In the genomic region with DNA sequence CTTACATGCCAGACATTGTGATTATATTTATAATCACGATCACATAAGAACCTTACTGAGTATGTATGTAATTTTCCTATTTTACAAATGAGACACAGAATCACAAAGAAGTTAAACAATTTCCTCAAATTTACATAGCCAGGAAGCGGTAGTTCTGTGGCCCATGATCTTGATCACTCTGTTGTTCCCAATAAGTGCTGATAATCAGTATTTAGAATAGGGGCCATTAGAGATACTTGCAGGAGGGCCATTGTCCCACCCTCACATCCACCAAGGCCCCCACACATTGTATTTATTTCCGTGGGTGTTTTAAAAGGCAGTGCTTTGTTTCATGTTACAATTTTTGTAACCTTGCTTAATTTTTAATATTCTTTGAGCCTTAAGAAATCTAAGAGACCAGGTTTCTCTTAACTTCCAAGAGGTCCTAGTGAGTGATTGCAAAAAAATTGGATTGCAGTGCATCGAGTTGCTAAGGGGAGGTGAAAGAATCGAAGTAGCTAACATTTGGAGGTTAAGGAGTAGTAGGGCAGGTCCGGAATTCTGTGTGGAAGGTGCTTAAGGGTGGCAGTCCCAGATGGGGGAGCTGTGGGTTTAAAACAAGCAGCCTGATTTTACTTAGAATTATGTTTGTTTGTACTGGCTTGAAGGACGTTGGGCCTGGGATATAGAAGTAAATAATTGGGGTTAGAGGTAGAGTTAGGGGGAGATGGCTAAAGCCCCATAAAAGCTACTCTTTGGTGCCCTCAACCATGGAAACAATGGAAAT, we compare ENCODE assay signal across 15 cellular contexts.
A peak's percentile ranks its signal among the peaks of the same experiment; 100 is the strongest.
DNase-seq lines count a peak whose midpoint lies in the region; ATAC-seq and TF ChIP-seq lines count a peak whose summit lies in the region.
"Had no signal": no experiment of that assay in that cellular context is flagged by ENCODE, and none has a peak within 500 bp of the region (broad histone marks: within the 10 kb centered on the region; RNA-seq: fewer than 3 reads in every experiment).

No MANE protein-coding gene starts in this region.

- H3K4me1 Mint-ChIP-seq in H9: peaks cover 61 to 63% of the 10 kb centered on the region in 2 experiments
- H3K4me1 Mint-ChIP-seq in stimulated activated naive CD8-positive, alpha-beta T cell treated with anti-CD3 and anti-CD28 coated beads, Interleukin-15, amount 100 ng/mL, for 72 hours: peaks cover 8% of the 10 kb centered on the region

- H2AK5ac ChIP-seq in H9 (ENCODE audit: insufficient read length, low read length): no peak overlapping the region

- H3K9me3 Mint-ChIP-seq in H9: no peaks in the 10 kb centered on the region
- H3K9me3 Mint-ChIP-seq in stimulated activated naive CD8-positive, alpha-beta T cell treated with anti-CD3 and anti-CD28 coated beads, Interleukin-15, amount 100 ng/mL, for 72 hours: peaks cover 0 to 8% of the 10 kb centered on the region in 2 donors

- no peak overlapping the region for H3K14ac ChIP-seq in H9 (ENCODE audit: insufficient read depth, low read length)

- peak overlapping the region; percentile 57 for H2BK5ac ChIP-seq in H9 (ENCODE audit: insufficient read length, low read length)

- peak overlapping the region; percentile 43 for H2BK12ac ChIP-seq in H9 (ENCODE audit: insufficient read length, low read depth, low read length)

- H3K36me3 Mint-ChIP-seq in H9 (ENCODE audit: insufficient read depth in 1 of 3, low read depth in 3 of 3): no peaks in the 10 kb centered on the region

- H3K23me2 ChIP-seq in H9 (ENCODE audit: insufficient read length, low read depth, low read length, poor library complexity, severe bottlenecking): no peaks in the 10 kb centered on the region

- H4K5ac ChIP-seq in H9 (ENCODE audit: insufficient read length, low read depth, low read length): no peak overlapping the region

- H2BK15ac ChIP-seq in H9 (ENCODE audit: low read depth, low read length): no peak overlapping the region

- no peak overlapping the region for H2BK120ac ChIP-seq in H9 (ENCODE audit: low read depth, low read length, poor library complexity, severe bottlenecking)

- H3T11ph ChIP-seq in H9 (ENCODE audit: low read length): no peak overlapping the region

- no peak overlapping the region for H4K91ac ChIP-seq in H9 (ENCODE audit: insufficient read length, low read depth, low read length)

- no peak overlapping the region for H2AFZ ChIP-seq in H9 (ENCODE audit: low read length)

- no peak overlapping the region for H3K18ac ChIP-seq in H9 (ENCODE audit: insufficient read length, low read depth, low read length)

- H3K27me3 ChIP-seq in H9 (ENCODE audit: insufficient read depth, low read length): no peaks in the 10 kb centered on the region
- H3K27me3 ChIP-seq in RWPE2 (ENCODE audit: insufficient read depth, poor library complexity, severe bottlenecking): no peaks in the 10 kb centered on the region

- H3K4me1 ChIP-seq in H9 (ENCODE audit: insufficient read depth, low read length) (peaks cover 13% of the 10 kb centered on the region), RWPE2 (ENCODE audit: insufficient read depth, poor library complexity, severe bottlenecking) (peaks cover 31% of the 10 kb centered on the region)

- peak; percentile 50 for DNase-seq in H9
- no peak for DNase-seq in RWPE2 (ENCODE audit: low spot score)
- DNase-seq in fibroblast of the aortic adventitia (ENCODE audit: low read depth): peak; percentile 52
- no peak for DNase-seq in activated T-cell treated with anti-CD3 and anti-CD28 coated beads for 4 hours
- no peak for DNase-seq in stimulated activated naive CD8-positive, alpha-beta T cell treated with anti-CD3 and anti-CD28 coated beads, Interleukin-15, amount 100 ng/mL, for 72 hours
- DNase-seq: activated CD4-positive, alpha-beta T cell treated with anti-CD3 and anti-CD28 coated beads for 1 hour; activated effector memory CD4-positive, alpha-beta T cell treated with Interleukin-2 at 50 U/mL for 16 hours; cortex of kidney; NCI-H2081 treated with DMSO at 0.1 percent for 48 hours; Right ventricle myocardium superior; stimulated activated CD4-positive, alpha-beta T cell treated with anti-CD3 and anti-CD28 coated beads, Interleukin-12 subunit alpha, Interleukin-12 subunit beta, amount 100 ng/mL, for 4 hours; stimulated activated CD8-positive, alpha-beta memory T cell treated with anti-CD3 and anti-CD28 coated beads, Interleukin-4, amount 100 ng/mL, for 48 hours had no signal

- no peak overlapping the region for H4K8ac ChIP-seq in H9 (replicated peaks; ENCODE audit: insufficient read length, low read depth, low read length)

- H3K27ac ChIP-seq in 22Rv1 (no peak overlapping the region), H9 (ENCODE audit: insufficient read length, low read depth, low read length) (peak overlapping the region; percentile 88), RWPE2 (ENCODE audit: poor library complexity, severe bottlenecking) (no peak overlapping the region)

- H3K79me1 ChIP-seq in H9 (ENCODE audit: insufficient read depth, low read depth, low read length, poor library complexity, severe bottlenecking): no peaks in the 10 kb centered on the region

- H3K4ac ChIP-seq in H9 (ENCODE audit: low read depth, low read length): no peak overlapping the region

- no peaks in the 10 kb centered on the region for H3K36me3 ChIP-seq in RWPE2 (ENCODE audit: low read depth)

- H3K56ac ChIP-seq in H9 (ENCODE audit: insufficient read length, low read depth, low read length): no peak overlapping the region

- no peak for ATAC-seq in RWPE2 (ENCODE audit: low read depth)
- ATAC-seq in HG03354 (IDR thresholded peaks at IDR 0.05; ENCODE audit: poor library complexity, severe bottlenecking, unreplicated experiment): no peak
- ATAC-seq in stimulated activated naive CD8-positive, alpha-beta T cell treated with anti-CD3 and anti-CD28 coated beads, Interleukin-15, amount 100 ng/mL, for 72 hours: no peak
- ATAC-seq in HG03565 (IDR thresholded peaks at IDR 0.05; ENCODE audit: unreplicated experiment): no peak

- H3K4me3 Mint-ChIP-seq in H9: peak overlapping the region in 1 of 2 experiments; percentile 18; a peak in 2 of 5 replicates
- no peak overlapping the region for H3K4me3 Mint-ChIP-seq in stimulated activated naive CD8-positive, alpha-beta T cell treated with anti-CD3 and anti-CD28 coated beads, Interleukin-15, amount 100 ng/mL, for 72 hours

- peak overlapping the region; percentile 62 for H2BK20ac ChIP-seq in H9 (ENCODE audit: low read depth, low read length, poor library complexity, severe bottlenecking)

- no CpG with 5 or more reads among the region's 7 CpGs for WGBS in H9 (ENCODE audit: extremely low coverage, insufficient read length, low lambda C conversion rate)

- TF ChIP-seq CTCF in 22Rv1 (IDR thresholded peaks at IDR 0.05) (0 out of 2 replicates have a peak, but pooled peaks have one; percentile 10), H9 (conservative IDR thresholded peaks at IDR 0.05) (peak; percentile 55), RWPE2 (IDR thresholded peaks at IDR 0.05; ENCODE audit: poor library complexity, severe bottlenecking) (peak; percentile 28), fibroblast of the aortic adventitia (IDR thresholded peaks at IDR 0.05; ENCODE audit: insufficient read depth, low read length) (peak; percentile 25)

- no peak overlapping the region for H3K4me3 ChIP-seq in RWPE2 (ENCODE audit: severe bottlenecking)
- no peak overlapping the region for H3K4me3 ChIP-seq in fibroblast of the aortic adventitia (ENCODE audit: low read depth, low read length)

- no peak overlapping the region for H3K23ac ChIP-seq in H9 (ENCODE audit: insufficient read length, low read depth, low read length)

- H3K4me2 ChIP-seq in H9 (ENCODE audit: insufficient read depth, insufficient read length, low read length): no peak overlapping the region

- peak overlapping the region; percentile 74 to 92 (median 90) for H3K27ac Mint-ChIP-seq in H9
- H3K27ac Mint-ChIP-seq in stimulated activated naive CD8-positive, alpha-beta T cell treated with anti-CD3 and anti-CD28 coated beads, Interleukin-15, amount 100 ng/mL, for 72 hours: no peak overlapping the region

- H3K79me2 ChIP-seq in H9 (ENCODE audit: insufficient read depth, low read length): no peaks in the 10 kb centered on the region

- no peaks in the 10 kb centered on the region for H4K20me1 ChIP-seq in H9 (ENCODE audit: control insufficient read depth, insufficient read depth, insufficient read length)

- H3K27me3 Mint-ChIP-seq in H9 (ENCODE audit: low read depth): no peaks in the 10 kb centered on the region
- H3K27me3 Mint-ChIP-seq in stimulated activated naive CD8-positive, alpha-beta T cell treated with anti-CD3 and anti-CD28 coated beads, Interleukin-15, amount 100 ng/mL, for 72 hours: no peaks in the 10 kb centered on the region

- no peaks in the 10 kb centered on the region for H3K9me3 ChIP-seq in H9 (ENCODE audit: control insufficient read depth, low read depth, low read length)
- H3K9me3 ChIP-seq in RWPE2 (ENCODE audit: severe bottlenecking): no peaks in the 10 kb centered on the region

- H3K9ac ChIP-seq in H9 (ENCODE audit: extremely low read depth, insufficient read length, low read length): no peak overlapping the region

Comparison
In these comparisons a context has a peak if more than half of its experiments do, and no peak if none do; other contexts are left out.
1. DNase-seq: peak in H9 (single experiment) and fibroblast of the aortic adventitia (single experiment); none in RWPE2 (single experiment), activated T-cell treated with anti-CD3 and anti-CD28 coated beads for 4 hours (single experiment) and stimulated activated naive CD8-positive, alpha-beta T cell treated with anti-CD3 and anti-CD28 coated beads, Interleukin-15, amount 100 ng/mL, for 72 hours (0 of 2).
2. H3K27ac Mint-ChIP-seq: peak in H9 (3 of 3); none in stimulated activated naive CD8-positive, alpha-beta T cell treated with anti-CD3 and anti-CD28 coated beads, Interleukin-15, amount 100 ng/mL, for 72 hours (0 of 2).
3. Peak in every context shown above with its lines, with median percentiles within 50 percentile points of each other: CTCF ChIP-seq.